In genomic region chr3:133930341-133930933, GRCh38 we compare ENCODE assay signal across 8 cellular contexts. TPM values are rescaled to one million over a fixed set of nuclear protein-coding genes. Genes with fewer than 3 reads are reported as not detected.
DNase-seq lines count a peak whose midpoint lies in the region; ATAC-seq, FAIRE-seq and TF ChIP-seq lines count a peak whose summit lies in the region.

No MANE protein-coding gene starts in this region.

- H3K23ac ChIP-seq in H1 (ENCODE audit: insufficient read length): no peak overlapping the region

- no peak overlapping the region for H3K18ac ChIP-seq in H1 (ENCODE audit: extremely low read depth, low read length)

- no peaks in the 10 kb centered on the region for H3K79me1 ChIP-seq in H1 (ENCODE audit: low read depth, low read length)

- H4K8ac ChIP-seq in H1 (ENCODE audit: extremely low read depth, insufficient read depth, low read length): no peak overlapping the region

- H2BK5ac ChIP-seq in H1 (ENCODE audit: low read depth, low read length): no peak overlapping the region

- H3K9ac ChIP-seq in H1 (replicated peaks in 1 of 4; ENCODE audit: extremely low read depth in 1 of 4, low read depth in 3 of 4, low read length in 3 of 4): no peak overlapping the region

- no peaks in the 10 kb centered on the region for H3K36me3 ChIP-seq in H1 (ENCODE audit: control insufficient read depth in 2 of 4, insufficient read depth in 4 of 4, low read length in 3 of 4)
- H3K36me3 ChIP-seq in naive thymus-derived CD4-positive, alpha-beta T cell (ENCODE audit: control insufficient read depth in 2 of 3, insufficient read depth in 3 of 3, low read length in 3 of 3): no peaks in the 10 kb centered on the region

- no peak overlapping the region for H3K4me3 Mint-ChIP-seq in nephron progenitor cell
- H3K4me3 Mint-ChIP-seq in naive thymus-derived CD4-positive, alpha-beta T cell: no peak overlapping the region

- no peak overlapping the region for H2BK120ac ChIP-seq in H1 (replicated peaks; ENCODE audit: low read depth, low read length)

- no peak overlapping the region for H3K4me2 ChIP-seq in H1 (ENCODE audit: insufficient read depth in 1 of 2, low read depth in 2 of 2, low read length in 2 of 2)

- H3K9me3 Mint-ChIP-seq in nephron progenitor cell: no peaks in the 10 kb centered on the region
- H3K9me3 Mint-ChIP-seq in naive thymus-derived CD4-positive, alpha-beta T cell: no peaks in the 10 kb centered on the region

- POLR2A ChIA-PET in H1 (lab: Charles Lee; ENCODE audit: partially characterized antibody): interaction anchor here (0.6 kb wide), 1 partner anchor 537 kb away, joined by 3 read pairs; no protein-coding TSS in a partner anchor
- POLR2A ChIA-PET in naive thymus-derived CD4-positive, alpha-beta T cell (lab: Charles Lee): no interaction called here

- peak; percentile 63 for DNase-seq in D341Med (ENCODE audit: low spot score)
- DNase-seq in HuH-7 (ENCODE audit: low spot score): peak; percentile 70
- DNase-seq in OCI-M1 (lab: John Stamatoyannopoulos, UW): peak; percentile 71
- peak in 1 of 2 experiments; percentile 31 for DNase-seq in H1 (ENCODE audit: low read depth in 1 of 2, low spot score in 2 of 2)
- DNase-seq in nephron progenitor cell: no peak
- DNase-seq in naive thymus-derived CD4-positive, alpha-beta T cell: no peak

- CTCF ChIA-PET in H1 (lab: Charles Lee; ENCODE audit: partially characterized antibody): interaction anchor here (0.7 to 5.1 kb wide), 35 partner anchors 9 to 545 kb away, joined by 3 to 38 read pairs (median 3); no protein-coding TSS in a partner anchor
- CTCF ChIA-PET in naive thymus-derived CD4-positive, alpha-beta T cell (lab: Charles Lee): no interaction called here

- no peaks in the 10 kb centered on the region for H3K9me3 ChIP-seq in H1 (ENCODE audit: insufficient read depth in 2 of 2, low read depth in 1 of 2, low read length in 1 of 2)
- H3K9me3 ChIP-seq in naive thymus-derived CD4-positive, alpha-beta T cell (ENCODE audit: control insufficient read depth in 2 of 3, low read length in 3 of 3): no peaks in the 10 kb centered on the region

- intact Hi-C loops in naive thymus-derived CD4-positive, alpha-beta T cell (cut with micrococcal nuclease): loop anchor here in 1 of 2 donors (5.0 kb wide), 1 partner anchor 282 kb away; no protein-coding TSS in a partner anchor

- TF ChIP-seq CTCF in H1 (IDR thresholded peaks at IDR 0.05; ENCODE audit: control extremely low read depth in 1 of 3, insufficient read depth in 1 of 3, low read depth in 1 of 3, low read length in 3 of 3) (peak in 2 of 3 experiments; percentile 78 to 79; a peak in 3 of 4 replicates), nephron progenitor cell (IDR thresholded peaks at IDR 0.05) (peak; percentile 68)

- 78% methylated on average over 1 of the region's 1 CpG; no CpG with 5 or more reads in 1 of the 2 experiments for WGBS in H1 (ENCODE audit: extremely low coverage in 1 of 2, insufficient coverage in 1 of 2, insufficient read length in 1 of 2, insufficient replicate concordance in 2 of 2, low coverage in 1 of 2, low lambda C conversion rate in 2 of 2, missing lambda C conversion rate in 1 of 2), 2 experiments

- no peak overlapping the region for H2AFZ ChIP-seq in H1 (ENCODE audit: low read length)

- H4K20me1 ChIP-seq in H1 (replicated peaks in 1 of 2; ENCODE audit: control insufficient read depth in 1 of 2, insufficient read depth in 2 of 2, low read length in 2 of 2): no peaks in the 10 kb centered on the region

- no peak overlapping the region for H3K4ac ChIP-seq in H1 (replicated peaks; ENCODE audit: insufficient read length, low read depth, low read length)

- TF ChIP-seq EP300 in H1 (IDR thresholded peaks at IDR 0.05; ENCODE audit: borderline replicate concordance in 1 of 2, low read depth in 2 of 2, low read length in 2 of 2): no peak

- no peak for ATAC-seq in HG03432 (IDR thresholded peaks at IDR 0.05; ENCODE audit: unreplicated experiment)
- ATAC-seq in GM21576 (IDR thresholded peaks at IDR 0.05; ENCODE audit: unreplicated experiment): no peak
- no peak for ATAC-seq in naive thymus-derived CD4-positive, alpha-beta T cell

- H3K4me1 Mint-ChIP-seq in nephron progenitor cell: peaks cover 17% of the 10 kb centered on the region
- peaks cover 4 to 14% (median 5%) of the 10 kb centered on the region in 7 donors for H3K4me1 Mint-ChIP-seq in naive thymus-derived CD4-positive, alpha-beta T cell

- peaks cover 0 to 21% (median 16%) of the 10 kb centered on the region in 4 experiments; a peak in 5 of 7 replicates for H3K27me3 ChIP-seq in H1 (replicated peaks in 1 of 4; ENCODE audit: control insufficient read depth in 3 of 4, extremely low read depth in 1 of 4, insufficient read depth in 3 of 4, low read length in 3 of 4)
- peaks cover 0 to 3% of the 10 kb centered on the region in 2 donors for H3K27me3 ChIP-seq in naive thymus-derived CD4-positive, alpha-beta T cell (ENCODE audit: control insufficient read depth in 2 of 2, insufficient read depth in 2 of 2, low read length in 2 of 2)

- H4K91ac ChIP-seq in H1 (replicated peaks; ENCODE audit: insufficient read length, low read length): no peak overlapping the region

- no peak overlapping the region for H2BK20ac ChIP-seq in H1 (ENCODE audit: low read length)

- no peak overlapping the region for H3K14ac ChIP-seq in H1 (ENCODE audit: insufficient read length)

- H3K79me2 ChIP-seq in H1 (ENCODE audit: control insufficient read depth in 1 of 2, insufficient read depth in 2 of 2, low read length in 2 of 2): no peaks in the 10 kb centered on the region

- H3K27ac Mint-ChIP-seq in nephron progenitor cell: no peak overlapping the region
- H3K27ac Mint-ChIP-seq in naive thymus-derived CD4-positive, alpha-beta T cell: no peak overlapping the region

- H3K23me2 ChIP-seq in H1 (ENCODE audit: low read depth, low read length): peaks cover 6% of the 10 kb centered on the region

- no peak overlapping the region for H3K4me3 ChIP-seq in H1 (ENCODE audit: extremely low read depth in 1 of 4, insufficient read depth in 2 of 4, low read depth in 3 of 4, low read length in 4 of 4)
- H3K4me3 ChIP-seq in naive thymus-derived CD4-positive, alpha-beta T cell (ENCODE audit: low read length): no peak overlapping the region

- peak; percentile 92 for FAIRE-seq in H1 (lab: Jason Lieb, UNC)

- H3K4me1 ChIP-seq in H1 (replicated peaks in 1 of 4; ENCODE audit: control insufficient read depth in 3 of 4, insufficient read depth in 4 of 4, low read length in 3 of 4): peaks cover 0 to 9% (median 4%) of the 10 kb centered on the region in 4 experiments; a peak in 5 of 7 replicates
- H3K4me1 ChIP-seq in naive thymus-derived CD4-positive, alpha-beta T cell (ENCODE audit: control insufficient read depth in 2 of 2, insufficient read depth in 2 of 2, low read length in 2 of 2): peaks cover 0 to 4% of the 10 kb centered on the region in 2 donors

- no peak overlapping the region for H2BK15ac ChIP-seq in H1 (ENCODE audit: low read length)

- peaks cover 26% of the 10 kb centered on the region for H3K27me3 Mint-ChIP-seq in nephron progenitor cell (ENCODE audit: low read depth, poor library complexity)
- peaks cover 5 to 19% (median 10%) of the 10 kb centered on the region in 5 donors for H3K27me3 Mint-ChIP-seq in naive thymus-derived CD4-positive, alpha-beta T cell

- peaks cover 5% of the 10 kb centered on the region for H3K36me3 Mint-ChIP-seq in nephron progenitor cell (ENCODE audit: low read depth)
- H3K36me3 Mint-ChIP-seq in naive thymus-derived CD4-positive, alpha-beta T cell: no peaks in the 10 kb centered on the region

- no peak overlapping the region for H4K5ac ChIP-seq in H1 (ENCODE audit: insufficient read length, low read depth, low read length)

- TF ChIP-seq RAD21 in H1 (IDR thresholded peaks at IDR 0.05 in 1 of 2, conservative IDR thresholded peaks at IDR 0.05 in 1 of 2; ENCODE audit: low read depth in 2 of 2, low read length in 2 of 2): peak; percentile 94 to 95

- H2BK12ac ChIP-seq in H1 (ENCODE audit: low read depth, low read length): no peak overlapping the region

- H3K56ac ChIP-seq in H1 (replicated peaks; ENCODE audit: insufficient read length, low read depth, low read length): no peak overlapping the region

- no peak overlapping the region for H2AK5ac ChIP-seq in H1 (ENCODE audit: low read depth, low read length)

- TF ChIP-seq POLR2A in H1 (IDR thresholded peaks at IDR 0.05; ENCODE audit: control extremely low read depth in 1 of 2, low read depth in 2 of 2, low read length in 2 of 2): no peak

- no peak overlapping the region for H3K27ac ChIP-seq in H1 (ENCODE audit: low read depth, low read length)
- H3K27ac ChIP-seq in naive thymus-derived CD4-positive, alpha-beta T cell (ENCODE audit: low read depth, low read length): no peak overlapping the region

TF ChIP-seq in H1, 55 proteins besides CTCF, POLR2A, EP300 and RAD21:
- TF ChIP-seq CHD1 (IDR thresholded peaks at IDR 0.05; ENCODE audit: low read depth, low read length) (no peak), ATF2 (IDR thresholded peaks at IDR 0.05; ENCODE audit: low read length) (0 out of 2 replicates have a peak, but pooled peaks have one; percentile 36)

RNA-seq across cellular contexts. Expression of gene RAB6B, which starts 34.8 kb away (rescaled TPM):
- total RNA-seq in H1 (2021; fragmentation: NEBNext Ultra II Directional; extraction: Animal tissue kit (Norgen Biotek cat#: 25700)): 15.6 and 16.8 TPM in 2 replicates
- 7.9 and 11.2 TPM in 2 replicates for polyA plus RNA-seq in H1 (2011; rRNA removed)
- 13.5 TPM for polyA plus RNA-seq in H1 (2011; cell fraction: cytosol; rRNA removed)
- 12.7 TPM for polyA plus RNA-seq in H1 (2011; cell fraction: nucleus; rRNA removed)
- polyA plus RNA-seq in H1 (2012, experiment 1 of 2): 8.9 to 19.8 TPM (median 16.1 TPM) in 4 replicates
- polyA plus RNA-seq in H1 (2012, experiment 2 of 2): 4.0 TPM
- 3.0 TPM for polyA plus RNA-seq in H1 (2013, experiment 1 of 2)
- polyA plus RNA-seq in H1 (2013, experiment 2 of 2): 3.0 TPM
- polyA minus RNA-seq in H1 (2011; rRNA and poly(A)+ RNA removed): 11.9 and 16.2 TPM in 2 replicates
- 7.3 TPM for polyA minus RNA-seq in H1 (2011; cell fraction: cytosol; rRNA and poly(A)+ RNA removed)
- polyA minus RNA-seq in H1 (2011; cell fraction: nucleus; rRNA and poly(A)+ RNA removed): 5.5 TPM
- 1 to 10 TPM in 1 of 5 experiments, under 1 TPM in 1, not detected in 3; 0.17 to 1.2 TPM for total RNA-seq in naive thymus-derived CD4-positive, alpha-beta T cell
- under 1 TPM; 0.14 to 0.26 TPM for polyA plus RNA-seq in naive thymus-derived CD4-positive, alpha-beta T cell

Comparison
In these comparisons a context has a peak if more than half of its experiments do, and no peak if none do; other contexts are left out.
1. DNase-seq: peak in D341Med (single experiment), HuH-7 (single experiment) and OCI-M1 (single experiment); none in nephron progenitor cell (single experiment) and naive thymus-derived CD4-positive, alpha-beta T cell (0 of 9).